1 cellular context compared by ENCODE assay signal in the genomic region with DNA sequence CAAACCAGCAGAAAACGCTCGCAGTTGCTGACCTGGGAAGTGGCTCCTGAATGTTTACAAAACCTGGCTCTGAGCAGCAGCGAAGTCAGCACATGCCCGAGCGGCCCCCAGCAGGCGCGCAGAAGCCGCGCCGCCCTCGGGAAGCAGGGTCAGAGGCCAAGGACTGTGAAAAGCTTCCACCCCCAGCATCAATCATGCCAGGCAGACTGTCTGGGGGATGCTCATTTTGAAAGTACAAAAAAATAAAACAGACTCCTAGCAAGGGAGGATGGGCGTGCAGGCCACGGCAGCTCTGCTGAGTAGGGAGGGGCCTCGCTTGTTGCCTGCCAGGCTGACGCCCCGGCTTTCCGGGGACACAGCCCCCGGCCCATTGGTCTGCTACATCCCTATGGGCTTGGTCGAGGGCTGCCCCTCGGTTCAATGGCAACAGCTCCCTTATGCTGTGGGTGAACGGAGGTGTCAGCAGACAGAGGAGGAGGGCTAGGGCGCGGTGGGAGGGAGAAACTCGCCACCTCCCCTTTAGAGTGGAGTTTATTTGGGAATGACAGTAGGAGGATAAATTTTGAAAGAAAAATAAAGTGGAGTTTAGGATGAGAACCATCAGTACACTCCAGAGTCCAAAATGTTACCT.
TF ChIP-seq lines count a peak whose summit lies in the region.

No MANE protein-coding gene starts in this region.

TF ChIP-seq in HepG2, 621 proteins besides CTCF, POLR2A, EP300 and RAD21 (continued from another document):
- TF ChIP-seq, protein P1, sequence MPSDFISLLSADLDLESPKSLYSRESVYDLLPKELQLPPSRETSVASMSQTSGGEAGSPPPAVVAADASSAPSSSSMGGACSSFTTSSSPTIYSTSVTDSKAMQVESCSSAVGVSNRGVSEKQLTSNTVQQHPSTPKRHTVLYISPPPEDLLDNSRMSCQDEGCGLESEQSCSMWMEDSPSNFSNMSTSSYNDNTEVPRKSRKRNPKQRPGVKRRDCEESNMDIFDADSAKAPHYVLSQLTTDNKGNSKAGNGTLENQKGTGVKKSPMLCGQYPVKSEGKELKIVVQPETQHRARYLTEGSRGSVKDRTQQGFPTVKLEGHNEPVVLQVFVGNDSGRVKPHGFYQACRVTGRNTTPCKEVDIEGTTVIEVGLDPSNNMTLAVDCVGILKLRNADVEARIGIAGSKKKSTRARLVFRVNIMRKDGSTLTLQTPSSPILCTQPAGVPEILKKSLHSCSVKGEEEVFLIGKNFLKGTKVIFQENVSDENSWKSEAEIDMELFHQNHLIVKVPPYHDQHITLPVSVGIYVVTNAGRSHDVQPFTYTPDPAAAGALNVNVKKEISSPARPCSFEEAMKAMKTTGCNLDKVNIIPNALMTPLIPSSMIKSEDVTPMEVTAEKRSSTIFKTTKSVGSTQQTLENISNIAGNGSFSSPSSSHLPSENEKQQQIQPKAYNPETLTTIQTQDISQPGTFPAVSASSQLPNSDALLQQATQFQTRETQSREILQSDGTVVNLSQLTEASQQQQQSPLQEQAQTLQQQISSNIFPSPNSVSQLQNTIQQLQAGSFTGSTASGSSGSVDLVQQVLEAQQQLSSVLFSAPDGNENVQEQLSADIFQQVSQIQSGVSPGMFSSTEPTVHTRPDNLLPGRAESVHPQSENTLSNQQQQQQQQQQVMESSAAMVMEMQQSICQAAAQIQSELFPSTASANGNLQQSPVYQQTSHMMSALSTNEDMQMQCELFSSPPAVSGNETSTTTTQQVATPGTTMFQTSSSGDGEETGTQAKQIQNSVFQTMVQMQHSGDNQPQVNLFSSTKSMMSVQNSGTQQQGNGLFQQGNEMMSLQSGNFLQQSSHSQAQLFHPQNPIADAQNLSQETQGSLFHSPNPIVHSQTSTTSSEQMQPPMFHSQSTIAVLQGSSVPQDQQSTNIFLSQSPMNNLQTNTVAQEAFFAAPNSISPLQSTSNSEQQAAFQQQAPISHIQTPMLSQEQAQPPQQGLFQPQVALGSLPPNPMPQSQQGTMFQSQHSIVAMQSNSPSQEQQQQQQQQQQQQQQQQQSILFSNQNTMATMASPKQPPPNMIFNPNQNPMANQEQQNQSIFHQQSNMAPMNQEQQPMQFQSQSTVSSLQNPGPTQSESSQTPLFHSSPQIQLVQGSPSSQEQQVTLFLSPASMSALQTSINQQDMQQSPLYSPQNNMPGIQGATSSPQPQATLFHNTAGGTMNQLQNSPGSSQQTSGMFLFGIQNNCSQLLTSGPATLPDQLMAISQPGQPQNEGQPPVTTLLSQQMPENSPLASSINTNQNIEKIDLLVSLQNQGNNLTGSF (CRISPR knock-in tag; IDR thresholded peaks at IDR 0.05): peak; percentile 99
- TF ChIP-seq, protein P2, sequence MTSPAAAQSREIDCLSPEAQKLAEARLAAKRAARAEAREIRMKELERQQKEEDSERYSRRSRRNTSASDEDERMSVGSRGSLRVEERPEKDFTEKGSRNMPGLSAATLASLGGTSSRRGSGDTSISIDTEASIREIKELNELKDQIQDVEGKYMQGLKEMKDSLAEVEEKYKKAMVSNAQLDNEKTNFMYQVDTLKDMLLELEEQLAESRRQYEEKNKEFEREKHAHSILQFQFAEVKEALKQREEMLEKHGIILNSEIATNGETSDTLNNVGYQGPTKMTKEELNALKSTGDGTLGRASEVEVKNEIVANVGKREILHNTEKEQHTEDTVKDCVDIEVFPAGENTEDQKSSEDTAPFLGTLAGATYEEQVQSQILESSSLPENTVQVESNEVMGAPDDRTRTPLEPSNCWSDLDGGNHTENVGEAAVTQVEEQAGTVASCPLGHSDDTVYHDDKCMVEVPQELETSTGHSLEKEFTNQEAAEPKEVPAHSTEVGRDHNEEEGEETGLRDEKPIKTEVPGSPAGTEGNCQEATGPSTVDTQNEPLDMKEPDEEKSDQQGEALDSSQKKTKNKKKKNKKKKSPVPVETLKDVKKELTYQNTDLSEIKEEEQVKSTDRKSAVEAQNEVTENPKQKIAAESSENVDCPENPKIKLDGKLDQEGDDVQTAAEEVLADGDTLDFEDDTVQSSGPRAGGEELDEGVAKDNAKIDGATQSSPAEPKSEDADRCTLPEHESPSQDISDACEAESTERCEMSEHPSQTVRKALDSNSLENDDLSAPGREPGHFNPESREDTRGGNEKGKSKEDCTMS (CRISPR knock-in tag; conservative IDR thresholded peaks at IDR 0.05): 0 out of 2 replicates have a peak, but pooled peaks have one; percentile 66
- peak; percentile 98 for TF ChIP-seq SMYD3 (CRISPR knock-in tag; IDR thresholded peaks at IDR 0.05)
- TF ChIP-seq NRL (CRISPR knock-in tag; IDR thresholded peaks at IDR 0.05; ENCODE audit: borderline replicate concordance): peak; percentile 97
- no peak for TF ChIP-seq MAF1 (CRISPR knock-in tag; IDR thresholded peaks at IDR 0.05; ENCODE audit: borderline replicate concordance)
